ENCODE assay signal across 21 cellular contexts in the genomic region with DNA sequence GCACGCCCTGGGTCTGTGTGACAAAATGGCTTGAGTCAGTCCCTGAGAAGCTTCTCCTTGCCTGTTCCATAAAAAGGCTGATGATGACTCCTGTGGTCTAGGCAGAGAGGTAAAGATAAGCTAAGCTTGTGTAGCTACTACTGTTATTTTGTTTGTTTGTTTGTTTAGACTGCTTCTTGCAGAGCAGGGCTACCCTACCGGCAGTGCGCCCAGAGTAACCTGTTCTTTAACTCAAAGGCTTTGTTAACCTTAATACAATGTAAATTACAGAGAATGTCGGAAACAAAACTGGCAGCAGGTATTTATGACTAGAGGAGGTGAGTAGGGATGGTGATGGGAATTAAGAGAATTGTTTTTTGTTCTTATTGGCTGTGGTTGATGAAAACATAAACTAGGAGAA.
"Had no signal": no experiment of that assay in that cellular context is flagged by ENCODE, and none has a peak within 500 bp of the region (broad histone marks: within the 10 kb centered on the region; RNA-seq: fewer than 3 reads in every experiment).

No MANE protein-coding gene starts in this region.

- H3K36me3 ChIP-seq: ascending aorta, brain microvascular endothelial cell, lower lobe of right lung, pancreas, right atrium auricular region, tibial nerve had no signal

- DNase-seq: activated CD8-positive, alpha-beta memory T cell treated with anti-CD3 and anti-CD28 coated beads, Interleukin-2, amount 50 U/mL, for 48 hours; activated T-cell treated with anti-CD3 and anti-CD28 coated beads, Interleukin-2, amount 50 U/mL, for 4 hours; brain microvascular endothelial cell; caudate nucleus; effector memory CD4-positive, alpha-beta T cell; glutamatergic neuron; kidney; lower lobe of right lung; naive B cell; pancreas; psoas muscle; stimulated activated CD4-positive, alpha-beta T cell treated with anti-CD3 and anti-CD28 coated beads, Interleukin-12 subunit alpha, Interleukin-12 subunit beta, amount 100 ng/mL, for 4 hours; T-helper 9 cell had no signal

- H3K36me3 Mint-ChIP-seq: naive B cell had no signal

- H3K4me2 ChIP-seq: hepatocyte had no signal

- H3K9me3 ChIP-seq: ascending aorta, lower lobe of right lung, pancreas, psoas muscle, right atrium auricular region, tibial nerve had no signal

- H3K27me3 Mint-ChIP-seq: naive B cell; stimulated activated naive CD8-positive, alpha-beta T cell treated with anti-CD3 and anti-CD28 coated beads, Interleukin-15, Interleukin-2, amounts not matched to agents 100 ng/mL and 50 ng/mL, for 24 hours had no signal

- H3K4me3 Mint-ChIP-seq: activated T-cell treated with anti-CD3 and anti-CD28 coated beads, Interleukin-2, amount 50 U/mL, for 4 hours; naive B cell; stimulated activated naive CD8-positive, alpha-beta T cell treated with anti-CD3 and anti-CD28 coated beads, Interleukin-15, Interleukin-2, amounts not matched to agents 100 ng/mL and 50 ng/mL, for 24 hours had no signal

- H3K4me3 ChIP-seq: ascending aorta, hepatocyte, lower lobe of right lung, pancreas, psoas muscle, right atrium auricular region, tibial nerve had no signal

- ATAC-seq: activated naive CD4-positive, alpha-beta T cell treated with anti-CD3 and anti-CD28 coated beads, Interleukin-2, amount 50 U/mL, for 72 hours; activated T-cell treated with anti-CD3 and anti-CD28 coated beads, Interleukin-2, amount 50 U/mL, for 4 hours; esophagus mucosa; lower lobe of right lung; psoas muscle; SK-N-SH treated with all-trans-retinoic acid at 6 μM for 48 hours had no signal

- H3K27ac Mint-ChIP-seq: stimulated activated naive CD8-positive, alpha-beta T cell treated with anti-CD3 and anti-CD28 coated beads, Interleukin-15, Interleukin-2, amounts not matched to agents 100 ng/mL and 50 ng/mL, for 24 hours had no signal

- H3K9me3 Mint-ChIP-seq: activated T-cell treated with anti-CD3 and anti-CD28 coated beads, Interleukin-2, amount 50 U/mL, for 4 hours; naive B cell had no signal

- H3K27me3 ChIP-seq: ascending aorta, brain microvascular endothelial cell, hepatocyte, pancreas, right atrium auricular region, tibial nerve had no signal

- H3K4me1 Mint-ChIP-seq: naive B cell had no signal

- H3K27ac ChIP-seq: ascending aorta, brain microvascular endothelial cell, lower lobe of right lung, pancreas, psoas muscle, right atrium auricular region had no signal

- H3K4me1 ChIP-seq: ascending aorta, lower lobe of right lung, psoas muscle, right atrium auricular region had no signal
